8 cellular contexts compared by ENCODE assay signal in the genomic region with DNA sequence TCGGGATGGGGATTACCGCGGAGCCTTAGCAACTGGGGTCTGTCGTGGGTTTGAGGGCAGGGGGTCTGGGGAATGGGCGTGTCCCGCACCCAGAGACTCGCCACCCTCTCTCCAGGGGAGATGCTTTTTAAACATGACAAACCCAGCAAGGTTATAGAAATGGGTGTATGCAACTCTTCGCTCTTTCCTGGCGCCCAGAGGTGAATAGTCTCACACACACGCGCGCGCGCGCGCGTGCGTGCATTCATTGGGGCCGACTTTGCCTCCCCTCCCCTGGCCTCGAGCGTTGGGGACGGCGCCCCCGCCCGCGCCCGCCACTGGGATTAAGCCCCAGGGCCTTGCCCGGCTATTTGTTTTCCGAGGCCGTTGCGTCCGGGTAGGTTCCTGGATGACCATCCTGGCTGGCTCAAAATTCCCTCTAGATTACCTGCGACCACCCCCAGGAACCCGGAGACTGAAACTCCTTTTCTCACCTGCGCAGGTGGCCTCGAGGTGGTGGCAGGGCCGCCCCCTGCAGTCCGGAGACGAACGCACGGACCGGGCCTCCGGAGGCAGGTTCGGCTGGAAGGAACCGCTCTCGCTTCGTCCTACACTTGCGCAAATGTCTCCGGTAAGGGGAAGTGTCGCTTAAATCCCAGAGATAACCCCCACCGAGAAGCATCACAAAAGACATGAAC. TPM values are rescaled to one million over a fixed set of nuclear protein-coding genes. Genes with fewer than 3 reads are reported as not detected.
DNase-seq lines count a peak whose midpoint lies in the region; ATAC-seq and TF ChIP-seq lines count a peak whose summit lies in the region.

No MANE protein-coding gene starts in this region.

- peak; percentile 66 for DNase-seq in DMS53 (lab: John Stamatoyannopoulos, UW)
- peak; percentile 49 for DNase-seq in NCI-H146 treated with DMSO at 0.1 percent for 48 hours (lab: John Stamatoyannopoulos, UW; ENCODE audit: unreplicated experiment)
- DNase-seq in activated CD8-positive, alpha-beta T cell treated with anti-CD3 and anti-CD28 coated beads, Interleukin-2, amount 10 ng/mL, durations not matched to agents 7 days and 5 days = peak; percentile 34
- peak; percentile 22 to 31 for DNase-seq in erythroblast (lab: John Stamatoyannopoulos, UW)
- no peak for DNase-seq in GF-D8 (lab: John Stamatoyannopoulos, UW)

- peak; percentile 14 for ATAC-seq in GM21825 (IDR thresholded peaks at IDR 0.05; ENCODE audit: unreplicated experiment)
- peak; percentile 11 for ATAC-seq in activated CD8-positive, alpha-beta T cell treated with anti-CD3 and anti-CD28 coated beads, Interleukin-2, amount 10 ng/mL, durations not matched to agents 7 days and 5 days
- ATAC-seq in GM18520 (IDR thresholded peaks at IDR 0.05; ENCODE audit: unreplicated experiment) = no peak

- H3K9me3 Mint-ChIP-seq in activated CD8-positive, alpha-beta T cell treated with anti-CD3 and anti-CD28 coated beads, Interleukin-2, amount 10 ng/mL, durations not matched to agents 7 days and 5 days (ENCODE audit: insufficient read depth) = peaks cover 4% of the 10 kb centered on the region
- no peaks in the 10 kb centered on the region for H3K9me3 Mint-ChIP-seq in nephron

- H3K27me3 Mint-ChIP-seq in activated CD8-positive, alpha-beta T cell treated with anti-CD3 and anti-CD28 coated beads, Interleukin-2, amount 10 ng/mL, durations not matched to agents 7 days and 5 days (ENCODE audit: low read depth) = peaks cover 18% of the 10 kb centered on the region
- peaks cover 67% of the 10 kb centered on the region for H3K27me3 Mint-ChIP-seq in nephron (ENCODE audit: low read depth)

- peaks cover 17% of the 10 kb centered on the region for H3K4me1 Mint-ChIP-seq in activated CD8-positive, alpha-beta T cell treated with anti-CD3 and anti-CD28 coated beads, Interleukin-2, amount 10 ng/mL, durations not matched to agents 7 days and 5 days (ENCODE audit: low read depth)
- H3K4me1 Mint-ChIP-seq in nephron = peaks cover 5% of the 10 kb centered on the region

- POLR2A ChIA-PET in activated CD8-positive, alpha-beta T cell treated with anti-CD3 and anti-CD28 coated beads, Interleukin-2, amount 10 ng/mL, durations not matched to agents 7 days and 5 days (lab: Charles Lee) = no interaction called here

- H3K4me3 Mint-ChIP-seq in activated CD8-positive, alpha-beta T cell treated with anti-CD3 and anti-CD28 coated beads, Interleukin-2, amount 10 ng/mL, durations not matched to agents 7 days and 5 days = peak overlapping the region; percentile 78
- peak overlapping the region; percentile 85 to 87 (median 86) for H3K4me3 Mint-ChIP-seq in nephron

- TF ChIP-seq CTCF in nephron (IDR thresholded peaks at IDR 0.05; ENCODE audit: unreplicated experiment in 3 of 3) = no peak

- CTCF ChIA-PET in activated CD8-positive, alpha-beta T cell treated with anti-CD3 and anti-CD28 coated beads, Interleukin-2, amount 10 ng/mL, durations not matched to agents 7 days and 5 days (lab: Charles Lee) = interaction anchor here (1.5 to 2.7 kb wide), 4 partner anchors 10 to 39 kb away, joined by 4 to 16 read pairs (median 8); no protein-coding TSS in a partner anchor

- no peak for TF ChIP-seq POLR2A in erythroblast (IDR thresholded peaks at IDR 0.05; ENCODE audit: low read length)

- H3K27ac Mint-ChIP-seq in activated CD8-positive, alpha-beta T cell treated with anti-CD3 and anti-CD28 coated beads, Interleukin-2, amount 10 ng/mL, durations not matched to agents 7 days and 5 days = no peak overlapping the region
- H3K27ac Mint-ChIP-seq in nephron = no peak overlapping the region

- peaks cover 4% of the 10 kb centered on the region for H3K36me3 Mint-ChIP-seq in activated CD8-positive, alpha-beta T cell treated with anti-CD3 and anti-CD28 coated beads, Interleukin-2, amount 10 ng/mL, durations not matched to agents 7 days and 5 days (ENCODE audit: low read depth)
- no peaks in the 10 kb centered on the region for H3K36me3 Mint-ChIP-seq in nephron (ENCODE audit: low read depth)

RNA-seq across cellular contexts. Expression of a gene that starts 0.8 kb away (rescaled TPM):
- 1 to 10 TPM; 5.0 to 7.4 TPM for total RNA-seq in activated CD8-positive, alpha-beta T cell treated with anti-CD3 and anti-CD28 coated beads, Interleukin-2, amount 10 ng/mL, durations not matched to agents 7 days and 5 days
